In the genomic region with DNA sequence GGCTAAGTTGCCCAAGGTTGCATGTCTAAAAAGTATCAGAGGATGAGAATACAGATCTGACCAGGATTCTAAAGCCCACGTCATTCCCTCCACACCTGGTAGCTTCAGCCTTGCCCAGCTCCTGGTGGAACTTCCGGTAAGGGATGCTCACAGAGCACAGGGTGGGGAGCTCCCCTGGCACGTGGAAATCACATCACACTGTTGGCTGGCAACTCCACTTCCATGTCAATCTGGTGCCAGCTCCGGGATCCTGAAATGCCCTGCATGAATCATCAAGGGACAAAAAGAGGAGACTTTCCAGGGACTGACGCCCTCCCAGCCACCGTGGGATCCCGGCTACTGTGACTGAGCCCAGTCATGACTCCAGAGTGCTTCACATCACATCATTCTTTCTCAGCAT, we compare ENCODE assay signal across 14 cellular contexts. TPM values are rescaled to one million over a fixed set of nuclear protein-coding genes. Genes with fewer than 3 reads are reported as not detected.
DNase-seq lines count a peak whose midpoint lies in the region; ATAC-seq, FAIRE-seq and TF ChIP-seq lines count a peak whose summit lies in the region.
"Had no signal": no experiment of that assay in that cellular context is flagged by ENCODE, and none has a peak within 500 bp of the region (broad histone marks: within the 10 kb centered on the region; RNA-seq: fewer than 3 reads in every experiment).

No MANE protein-coding gene starts in this region.

- DNase-seq in A549 (ENCODE audit: low read depth in 1 of 2, low spot score in 1 of 2): peak in 1 of 2 experiments; percentile 30
- DNase-seq in EH (ENCODE audit: low read depth): peak; percentile 48
- DNase-seq in RWPE1 (ENCODE audit: low spot score): peak; percentile 31
- DNase-seq in glomerular visceral epithelial cell (ENCODE audit: extremely low spot score): peak; percentile 63
- no peak for DNase-seq in NCI-H187 treated with DMSO at 0.1 percent for 48 hours (lab: John Stamatoyannopoulos, UW)
- no peak for DNase-seq in D341Med (ENCODE audit: low spot score)
- DNase-seq in SIG-M5 (lab: John Stamatoyannopoulos, UW): no peak
- DNase-seq: activated CD8-positive, alpha-beta memory T cell treated with anti-CD3 and anti-CD28 coated beads for 24 hours; foreskin melanocyte; GOT3; naive thymus-derived CD4-positive, alpha-beta T cell had no signal

- H3K4me2 ChIP-seq in A549: peak overlapping the region; percentile 88

- TF ChIP-seq RAD21 in A549 (conservative IDR thresholded peaks at IDR 0.05 in 1 of 2, IDR thresholded peaks at IDR 0.05 in 1 of 2): no peak

- no peaks in the 10 kb centered on the region for H3K9me3 ChIP-seq in A549

- no peak for TF ChIP-seq POLR2A in A549 (IDR thresholded peaks at IDR 0.05; ENCODE audit: low read length)

- CTCF ChIA-PET in A549 (lab: Yijun Ruan, JAX) (interaction anchor here (3.3 kb wide), 1 partner anchor 120 kb away, joined by 24 read pairs; no protein-coding TSS in a partner anchor), RWPE1 (lab: Yijun Ruan, JAX) (interaction anchor here (0.6 to 1.2 kb wide), 3 partner anchors 41 to 119 kb away, joined by 3 to 5 read pairs (median 3); no protein-coding TSS in a partner anchor)

- FAIRE-seq in A549 (lab: Jason Lieb, UNC): no peak
- FAIRE-seq: colon had no signal

- no peak for TF ChIP-seq CTCF in A549 (IDR thresholded peaks at IDR 0.05)
- no peak for TF ChIP-seq CTCF in RWPE1 (conservative IDR thresholded peaks at IDR 0.05; ENCODE audit: low read depth)

- no peak for TF ChIP-seq EP300 in A549 (IDR thresholded peaks at IDR 0.05)

- peaks cover 67% of the 10 kb centered on the region for H3K4me1 ChIP-seq in A549

- H3K27ac ChIP-seq in A549 (peak overlapping the region; percentile 84 to 99), RWPE1 (peak overlapping the region; percentile 97)
- H3K27ac ChIP-seq: C4-2B had no signal

- H3K4me3 ChIP-seq in A549: no peak overlapping the region; the same call in 2 of the 3 replicates

- 38% methylated on average over 7 of the region's 7 CpGs for WGBS in A549 (ENCODE audit: missing lambda C conversion rate)

- POLR2A ChIA-PET in A549 (lab: Yijun Ruan, JAX): interaction anchor here (0.9 to 2.5 kb wide), 2 partner anchors 13 to 30 kb away, joined by 3 to 7 read pairs; a partner anchor contains a TSS
- POLR2A ChIA-PET in RWPE1 (lab: Yijun Ruan, JAX; ENCODE audit: low non-redundant PET): no interaction called here

- ATAC-seq in A549 (no peak), HG02970 (IDR thresholded peaks at IDR 0.05; ENCODE audit: low FRiP score, unreplicated experiment) (no peak)

TF ChIP-seq in A549, 52 proteins besides CTCF, POLR2A, EP300 and RAD21:
- TF ChIP-seq KDM5A (IDR thresholded peaks at IDR 0.05) (no peak), HEYL (CRISPR knock-in tag; IDR thresholded peaks at IDR 0.05) (no peak), MAFK (IDR thresholded peaks at IDR 0.05; ENCODE audit: partially characterized antibody) (no peak), CHD2 (IDR thresholded peaks at IDR 0.05; ENCODE audit: low read length, partially characterized antibody) (no peak), FOSL2 (IDR thresholded peaks at IDR 0.05) (no peak), FOSL2 (CRISPR knock-in tag; IDR thresholded peaks at IDR 0.05) (peak; percentile 33; the same call in 1 of the 2 replicates), HOXB13 (CRISPR knock-in tag; IDR thresholded peaks at IDR 0.05; ENCODE audit: low read depth) (peak; percentile 29; the same call in 1 of the 2 replicates), RFX5 (IDR thresholded peaks at IDR 0.05) (no peak), RCOR1 (IDR thresholded peaks at IDR 0.05; ENCODE audit: low read depth, low read length) (no peak), JUNB (IDR thresholded peaks at IDR 0.05) (no peak), BHLHE40 (IDR thresholded peaks at IDR 0.05; ENCODE audit: low read depth, low read length) (no peak), TFCP2L1 (CRISPR knock-in tag; IDR thresholded peaks at IDR 0.05) (no peak), POLR2AphosphoS2 (conservative IDR thresholded peaks at IDR 0.05; ENCODE audit: low read length) (no peak), TP53 (CRISPR knock-in tag; IDR thresholded peaks at IDR 0.05) (no peak), EHMT2 (IDR thresholded peaks at IDR 0.05; ENCODE audit: low read depth) (no peak), JUN (IDR thresholded peaks at IDR 0.05) (no peak), ESRRA (IDR thresholded peaks at IDR 0.05; ENCODE audit: borderline replicate concordance, low read length) (no peak), NR3C1 (IDR thresholded peaks at IDR 0.05) (no peak)
- TF ChIP-seq, protein P1, sequence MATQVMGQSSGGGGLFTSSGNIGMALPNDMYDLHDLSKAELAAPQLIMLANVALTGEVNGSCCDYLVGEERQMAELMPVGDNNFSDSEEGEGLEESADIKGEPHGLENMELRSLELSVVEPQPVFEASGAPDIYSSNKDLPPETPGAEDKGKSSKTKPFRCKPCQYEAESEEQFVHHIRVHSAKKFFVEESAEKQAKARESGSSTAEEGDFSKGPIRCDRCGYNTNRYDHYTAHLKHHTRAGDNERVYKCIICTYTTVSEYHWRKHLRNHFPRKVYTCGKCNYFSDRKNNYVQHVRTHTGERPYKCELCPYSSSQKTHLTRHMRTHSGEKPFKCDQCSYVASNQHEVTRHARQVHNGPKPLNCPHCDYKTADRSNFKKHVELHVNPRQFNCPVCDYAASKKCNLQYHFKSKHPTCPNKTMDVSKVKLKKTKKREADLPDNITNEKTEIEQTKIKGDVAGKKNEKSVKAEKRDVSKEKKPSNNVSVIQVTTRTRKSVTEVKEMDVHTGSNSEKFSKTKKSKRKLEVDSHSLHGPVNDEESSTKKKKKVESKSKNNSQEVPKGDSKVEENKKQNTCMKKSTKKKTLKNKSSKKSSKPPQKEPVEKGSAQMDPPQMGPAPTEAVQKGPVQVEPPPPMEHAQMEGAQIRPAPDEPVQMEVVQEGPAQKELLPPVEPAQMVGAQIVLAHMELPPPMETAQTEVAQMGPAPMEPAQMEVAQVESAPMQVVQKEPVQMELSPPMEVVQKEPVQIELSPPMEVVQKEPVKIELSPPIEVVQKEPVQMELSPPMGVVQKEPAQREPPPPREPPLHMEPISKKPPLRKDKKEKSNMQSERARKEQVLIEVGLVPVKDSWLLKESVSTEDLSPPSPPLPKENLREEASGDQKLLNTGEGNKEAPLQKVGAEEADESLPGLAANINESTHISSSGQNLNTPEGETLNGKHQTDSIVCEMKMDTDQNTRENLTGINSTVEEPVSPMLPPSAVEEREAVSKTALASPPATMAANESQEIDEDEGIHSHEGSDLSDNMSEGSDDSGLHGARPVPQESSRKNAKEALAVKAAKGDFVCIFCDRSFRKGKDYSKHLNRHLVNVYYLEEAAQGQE (IDR thresholded peaks at IDR 0.05): no peak
- TF ChIP-seq, protein P2, sequence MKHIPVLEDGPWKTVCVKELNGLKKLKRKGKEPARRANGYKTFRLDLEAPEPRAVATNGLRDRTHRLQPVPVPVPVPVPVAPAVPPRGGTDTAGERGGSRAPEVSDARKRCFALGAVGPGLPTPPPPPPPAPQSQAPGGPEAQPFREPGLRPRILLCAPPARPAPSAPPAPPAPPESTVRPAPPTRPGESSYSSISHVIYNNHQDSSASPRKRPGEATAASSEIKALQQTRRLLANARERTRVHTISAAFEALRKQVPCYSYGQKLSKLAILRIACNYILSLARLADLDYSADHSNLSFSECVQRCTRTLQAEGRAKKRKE (CRISPR knock-in tag; IDR thresholded peaks at IDR 0.05; ENCODE audit: low read depth): peak; percentile 74; the same call in 1 of the 2 replicates
- TF ChIP-seq, protein P3, sequence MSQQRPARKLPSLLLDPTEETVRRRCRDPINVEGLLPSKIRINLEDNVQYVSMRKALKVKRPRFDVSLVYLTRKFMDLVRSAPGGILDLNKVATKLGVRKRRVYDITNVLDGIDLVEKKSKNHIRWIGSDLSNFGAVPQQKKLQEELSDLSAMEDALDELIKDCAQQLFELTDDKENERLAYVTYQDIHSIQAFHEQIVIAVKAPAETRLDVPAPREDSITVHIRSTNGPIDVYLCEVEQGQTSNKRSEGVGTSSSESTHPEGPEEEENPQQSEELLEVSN (IDR thresholded peaks at IDR 0.05; ENCODE audit: borderline replicate concordance, low read depth): no peak
- TF ChIP-seq, protein P4, sequence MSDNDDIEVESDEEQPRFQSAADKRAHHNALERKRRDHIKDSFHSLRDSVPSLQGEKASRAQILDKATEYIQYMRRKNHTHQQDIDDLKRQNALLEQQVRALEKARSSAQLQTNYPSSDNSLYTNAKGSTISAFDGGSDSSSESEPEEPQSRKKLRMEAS (IDR thresholded peaks at IDR 0.05): peak; percentile 65; the same call in 1 of the 2 replicates
- TF ChIP-seq, protein P5, sequence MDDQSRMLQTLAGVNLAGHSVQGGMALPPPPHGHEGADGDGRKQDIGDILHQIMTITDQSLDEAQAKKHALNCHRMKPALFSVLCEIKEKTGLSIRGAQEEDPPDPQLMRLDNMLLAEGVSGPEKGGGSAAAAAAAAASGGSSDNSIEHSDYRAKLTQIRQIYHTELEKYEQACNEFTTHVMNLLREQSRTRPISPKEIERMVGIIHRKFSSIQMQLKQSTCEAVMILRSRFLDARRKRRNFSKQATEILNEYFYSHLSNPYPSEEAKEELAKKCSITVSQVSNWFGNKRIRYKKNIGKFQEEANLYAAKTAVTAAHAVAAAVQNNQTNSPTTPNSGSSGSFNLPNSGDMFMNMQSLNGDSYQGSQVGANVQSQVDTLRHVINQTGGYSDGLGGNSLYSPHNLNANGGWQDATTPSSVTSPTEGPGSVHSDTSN (IDR thresholded peaks at IDR 0.05): no peak
TF ChIP-seq in A549: peak in this region for 4.

RNA-seq across cellular contexts. Expression of a gene that starts 12.4 kb away (rescaled TPM):
- polyA plus RNA-seq in A549 (2011; rRNA removed) (31.6 and 32.1 TPM in 2 replicates), A549 (2017; fragmentation: RNase III; extraction: RNeasy Plus Mini Kit Qiagen cat#74134 plus additional on column Dnase treatment) (29.8 to 35.8 TPM (median 33.4 TPM) in 3 replicates)
- 28.6 and 37.0 TPM in 2 replicates for polyA plus RNA-seq in A549 (2012; cell fraction: cytosol; rRNA removed)
- polyA plus RNA-seq in A549 (2012; cell fraction: nucleus; rRNA removed): 40.5 and 50.4 TPM in 2 replicates
- 27.5 and 30.0 TPM in 2 replicates for polyA minus RNA-seq in A549 (2011; rRNA and poly(A)+ RNA removed)

Comparison
In these comparisons a context has a peak if more than half of its experiments do, and no peak if none do; other contexts are left out.
1. DNase-seq: peak in EH (single experiment), RWPE1 (single experiment) and glomerular visceral epithelial cell (single experiment); none in NCI-H187 treated with DMSO at 0.1 percent for 48 hours (single experiment), D341Med (single experiment) and SIG-M5 (single experiment).